Comparison of ENCODE assay signal across 1 cellular context in genomic region chr6:167031082-167031709, GRCh38.
TF ChIP-seq lines count a peak whose summit lies in the region.

No MANE protein-coding gene starts in this region.

TF ChIP-seq in SK-N-SH, 30 proteins besides CTCF, POLR2A, EP300 and RAD21 (continued from another document):
- TF ChIP-seq REST (IDR thresholded peaks at IDR 0.05; ENCODE audit: low read depth, low read length) (no peak), MXI1 (IDR thresholded peaks at IDR 0.05; ENCODE audit: low read depth, low read length) (peak; percentile 33; the same call in 1 of the 2 replicates), MEF2A (IDR thresholded peaks at IDR 0.05; ENCODE audit: borderline replicate concordance, low read depth) (no peak), RXRA (IDR thresholded peaks at IDR 0.05; ENCODE audit: borderline replicate concordance, low read depth) (no peak), GABPA (IDR thresholded peaks at IDR 0.05; ENCODE audit: low read depth) (no peak), JUND (IDR thresholded peaks at IDR 0.05) (no peak), YY1 (IDR thresholded peaks at IDR 0.05; ENCODE audit: low read depth) (no peak), RFX5 (IDR thresholded peaks at IDR 0.05; ENCODE audit: low read length) (no peak)
- TF ChIP-seq, protein P1, sequence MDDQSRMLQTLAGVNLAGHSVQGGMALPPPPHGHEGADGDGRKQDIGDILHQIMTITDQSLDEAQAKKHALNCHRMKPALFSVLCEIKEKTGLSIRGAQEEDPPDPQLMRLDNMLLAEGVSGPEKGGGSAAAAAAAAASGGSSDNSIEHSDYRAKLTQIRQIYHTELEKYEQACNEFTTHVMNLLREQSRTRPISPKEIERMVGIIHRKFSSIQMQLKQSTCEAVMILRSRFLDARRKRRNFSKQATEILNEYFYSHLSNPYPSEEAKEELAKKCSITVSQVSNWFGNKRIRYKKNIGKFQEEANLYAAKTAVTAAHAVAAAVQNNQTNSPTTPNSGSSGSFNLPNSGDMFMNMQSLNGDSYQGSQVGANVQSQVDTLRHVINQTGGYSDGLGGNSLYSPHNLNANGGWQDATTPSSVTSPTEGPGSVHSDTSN (IDR thresholded peaks at IDR 0.05) = peak; percentile 43
